13 cellular contexts compared by ENCODE assay signal in genomic region chr6:81562169-81562568, GRCh38.
A peak's percentile ranks its signal among the peaks of the same experiment; 100 is the strongest.
DNase-seq lines count a peak whose midpoint lies in the region; ATAC-seq and TF ChIP-seq lines count a peak whose summit lies in the region.
"Had no signal": no experiment of that assay in that cellular context is flagged by ENCODE, and none has a peak within 500 bp of the region (broad histone marks: within the 10 kb centered on the region; RNA-seq: fewer than 3 reads in every experiment).

No MANE protein-coding gene starts in this region.

- no peaks in the 10 kb centered on the region; the same call in 1 of the 2 replicates for H3K9me3 ChIP-seq in PC-9 (ENCODE audit: insufficient read depth, low read depth)
- no peaks in the 10 kb centered on the region for H3K9me3 ChIP-seq in gastroesophageal sphincter

- peak overlapping the region; percentile 71 for H3K4me3 Mint-ChIP-seq in HFFc6
- no peak overlapping the region for H3K4me3 Mint-ChIP-seq in CD14-positive monocyte
- H3K4me3 Mint-ChIP-seq: central memory CD8-positive, alpha-beta T cell had no signal

- no peak overlapping the region for H3K27ac ChIP-seq in PC-9
- H3K27ac ChIP-seq in gastroesophageal sphincter = peak overlapping the region in 2 of 4 donors; percentile 12 to 33
- H3K27ac ChIP-seq: C4-2B had no signal

- no peak for TF ChIP-seq EP300 in gastroesophageal sphincter (IDR thresholded peaks at IDR 0.05)

- H3K36me3 ChIP-seq in PC-9 (ENCODE audit: low read depth) = no peaks in the 10 kb centered on the region
- no peaks in the 10 kb centered on the region for H3K36me3 ChIP-seq in gastroesophageal sphincter

- H2AFZ ChIP-seq in PC-9 = no peak overlapping the region

- H4K20me1 ChIP-seq in PC-9 (ENCODE audit: insufficient read depth) = no peaks in the 10 kb centered on the region

- H3K27me3 Mint-ChIP-seq in HFFc6 (ENCODE audit: insufficient read depth) = no peaks in the 10 kb centered on the region
- H3K27me3 Mint-ChIP-seq in CD14-positive monocyte (ENCODE audit: low read depth in 3 of 3) = peaks cover 0 to 1% (median 0%) of the 10 kb centered on the region in 3 donors
- H3K27me3 Mint-ChIP-seq: central memory CD8-positive, alpha-beta T cell had no signal

- no peaks in the 10 kb centered on the region for H3K9me3 Mint-ChIP-seq in HFFc6
- peaks cover 0 to 3% (median 0%) of the 10 kb centered on the region in 7 donors for H3K9me3 Mint-ChIP-seq in CD14-positive monocyte

- DNase-seq in A172 (ENCODE audit: low spot score) (peak; percentile 57), HFFc6 (peak; percentile 81), amniotic stem cell (lab: John Stamatoyannopoulos, UW) (peak; percentile 10), left kidney (ENCODE audit: low read depth, low spot score) (peak; percentile 2), CD14-positive monocyte (ENCODE audit: low spot score) (no peak), PC-9 (no peak), 8988T (no peak)
- DNase-seq: activated CD4-positive, alpha-beta T cell treated with anti-CD3 and anti-CD28 coated beads for 4 hours; mammary epithelial cell; NCI-H2227 treated with DMSO at 0.1 percent for 48 hours had no signal

- H3K4me3 ChIP-seq in PC-9 = no peak overlapping the region
- no peak overlapping the region for H3K4me3 ChIP-seq in gastroesophageal sphincter

- H3F3A ChIP-seq in PC-9 (ENCODE audit: insufficient read depth, low read depth) = no peaks in the 10 kb centered on the region; the same call in 1 of the 2 replicates

- POLR2A ChIA-PET in PC-9 (lab: Charles Lee; ENCODE audit: unreplicated experiment) = no interaction called here

- CTCF ChIA-PET in PC-9 (lab: Charles Lee) = no interaction called here

- TF ChIP-seq CTCF in HFFc6 (IDR thresholded peaks at IDR 0.05) (no peak), CD14-positive monocyte (IDR thresholded peaks at IDR 0.05) (no peak), PC-9 (conservative IDR thresholded peaks at IDR 0.05) (no peak), gastroesophageal sphincter (IDR thresholded peaks at IDR 0.05) (no peak)

- no TSS peak for BruUV-seq in PC-9 (replicated peaks; lab: Mats Ljungman, UMichigan)

- ATAC-seq in gastroesophageal sphincter = no peak

- 3 to 35% methylated on average over 2 of the region's 2 CpGs for WGBS in gastroesophageal sphincter (ENCODE audit: low coverage in 1 of 2), 2 donors

- intact Hi-C loops in CD14-positive monocyte (cut with micrococcal nuclease) (no loop called here), PC-9 (cut with micrococcal nuclease; ENCODE audit: unreplicated experiment) (loop anchor here (10.0 kb wide), 1 partner anchor 193 kb away; the partner anchor contains the start of gene TENT5A)

- H3K36me3 Mint-ChIP-seq in HFFc6 (ENCODE audit: low read depth) (no peaks in the 10 kb centered on the region), CD14-positive monocyte (no peaks in the 10 kb centered on the region)

- H3K27me3 ChIP-seq in PC-9 (ENCODE audit: insufficient read depth, low read depth) (no peaks in the 10 kb centered on the region), gastroesophageal sphincter (no peaks in the 10 kb centered on the region)

- H3K27ac Mint-ChIP-seq in HFFc6 (peak overlapping the region; percentile 76), CD14-positive monocyte (no peak overlapping the region)

- peaks cover 17% of the 10 kb centered on the region for H3K4me1 ChIP-seq in PC-9 (replicated peaks; ENCODE audit: insufficient read depth)
- H3K4me1 ChIP-seq in gastroesophageal sphincter = peaks cover 0 to 19% (median 0%) of the 10 kb centered on the region in 3 donors

- no peak for TF ChIP-seq POLR2A in gastroesophageal sphincter (IDR thresholded peaks at IDR 0.05)

- H3K4me1 Mint-ChIP-seq in HFFc6 (ENCODE audit: low read depth) = peaks cover 41% of the 10 kb centered on the region
- no peaks in the 10 kb centered on the region for H3K4me1 Mint-ChIP-seq in CD14-positive monocyte
- H3K4me1 Mint-ChIP-seq: central memory CD8-positive, alpha-beta T cell had no signal

- no peak overlapping the region for H3K4me2 ChIP-seq in PC-9

- H3K79me2 ChIP-seq in PC-9 (ENCODE audit: low read depth) = no peaks in the 10 kb centered on the region

- no peaks in the 10 kb centered on the region for H3K9me2 ChIP-seq in PC-9 (ENCODE audit: insufficient read depth)

Comparison
In these comparisons a context has a peak if more than half of its experiments do, and no peak if none do; other contexts are left out.
1. DNase-seq: peak in A172 (single experiment), HFFc6 (single experiment), amniotic stem cell (single experiment) and left kidney (single experiment); none in CD14-positive monocyte (single experiment), PC-9 (0 of 2) and 8988T (single experiment).